9 cellular contexts compared by ENCODE assay signal in the genomic region with DNA sequence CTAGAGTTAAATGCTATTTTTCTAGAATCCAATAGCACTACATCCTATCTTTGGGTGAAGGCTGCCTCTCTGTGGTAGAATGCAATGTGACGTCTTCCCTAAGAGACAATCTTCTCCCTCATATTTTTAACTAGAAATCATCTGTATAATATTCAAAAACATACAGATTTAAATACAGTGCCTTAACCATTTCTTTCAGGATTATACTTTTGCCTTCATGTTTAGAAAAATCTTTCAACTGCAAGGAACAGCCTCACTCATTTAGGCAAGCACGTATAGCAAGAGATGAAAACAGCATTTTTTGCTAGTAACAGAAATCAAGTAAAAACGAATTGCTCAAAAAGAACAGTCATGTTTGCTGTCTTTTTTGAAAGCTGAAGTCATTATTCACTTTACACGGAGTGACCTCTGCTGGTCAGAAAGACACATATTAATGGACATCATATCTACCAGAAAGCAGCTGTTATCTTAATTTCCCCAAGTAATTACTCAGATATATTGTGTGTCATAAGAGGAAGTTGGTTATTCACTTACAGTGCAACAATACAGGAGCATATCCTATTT.
DNase-seq lines count a peak whose midpoint lies in the region; ATAC-seq and TF ChIP-seq lines count a peak whose summit lies in the region.
"Had no signal": no experiment of that assay in that cellular context is flagged by ENCODE, and none has a peak within 500 bp of the region (broad histone marks: within the 10 kb centered on the region; RNA-seq: fewer than 3 reads in every experiment).

No MANE protein-coding gene starts in this region.

- ATAC-seq in gastroesophageal sphincter (no peak), GM19397 (IDR thresholded peaks at IDR 0.05; ENCODE audit: unreplicated experiment) (no peak)

- H2AFZ ChIP-seq in MM.1S (ENCODE audit: low read length), result no peak overlapping the region

- WGBS in liver, result 11% methylated on average over 4 of the region's 4 CpGs
- 9 to 13% methylated on average over 4 of the region's 4 CpGs for WGBS in gastroesophageal sphincter (ENCODE audit: low coverage in 1 of 2), 2 donors

- peak; percentile 35 for TF ChIP-seq CTCF in MM.1S (IDR thresholded peaks at IDR 0.05; ENCODE audit: low read length)
- peak; percentile 75 for TF ChIP-seq CTCF in VCaP (conservative IDR thresholded peaks at IDR 0.05)
- peak; percentile 41 for TF ChIP-seq CTCF in liver (IDR thresholded peaks at IDR 0.05; ENCODE audit: low read depth, low read length, missing input control)
- TF ChIP-seq CTCF in gastroesophageal sphincter (IDR thresholded peaks at IDR 0.05), result peak in 1 of 4 experiments; percentile 9

- peak; percentile 81 to 82 for TF ChIP-seq RAD21 in liver (IDR thresholded peaks at IDR 0.05)

- H3K4me3 ChIP-seq in MM.1S (ENCODE audit: low read length) (no peak overlapping the region), liver (ENCODE audit: low read depth in 1 of 3, low read length in 3 of 3) (no peak overlapping the region), H7 (ENCODE audit: insufficient read depth, low read depth, low read length) (no peak overlapping the region), gastroesophageal sphincter (no peak overlapping the region)

- no peaks in the 10 kb centered on the region for H3K79me2 ChIP-seq in MM.1S (ENCODE audit: low read length)

- no peak overlapping the region for H3K4me2 ChIP-seq in MM.1S (ENCODE audit: low read depth, low read length)

- H3K9ac ChIP-seq in MM.1S (ENCODE audit: low read length), result no peak overlapping the region
- no peak overlapping the region for H3K9ac ChIP-seq in liver (ENCODE audit: low read depth in 1 of 2, low read length in 2 of 2)

- no peak for TF ChIP-seq EP300 in gastroesophageal sphincter (IDR thresholded peaks at IDR 0.05)

- H3K4me1 ChIP-seq in MM.1S (ENCODE audit: low read length) (no peaks in the 10 kb centered on the region), liver (ENCODE audit: control insufficient read depth in 4 of 4, insufficient read depth in 4 of 4, low read length in 3 of 4) (no peaks in the 10 kb centered on the region), gastroesophageal sphincter (no peaks in the 10 kb centered on the region)

- no peaks in the 10 kb centered on the region for H3F3A ChIP-seq in MM.1S (ENCODE audit: insufficient read depth, low read length)

- H3K27ac ChIP-seq in MM.1S (ENCODE audit: low read length) (no peak overlapping the region), VCaP (peak overlapping the region; percentile 36), liver (ENCODE audit: low read depth in 1 of 2, low read length in 2 of 2) (no peak overlapping the region), gastroesophageal sphincter (no peak overlapping the region)

- H3K9me2 ChIP-seq in MM.1S (replicated peaks; ENCODE audit: insufficient read depth, low read length), result no peaks in the 10 kb centered on the region

- DNase-seq in COLO829 (ENCODE audit: low spot score) (peak; percentile 19), MM.1S (peak; percentile 15), H7 (no peak)
- no peak for DNase-seq in activated CD4-positive, CD25-positive, alpha-beta regulatory T cell (lab: John Stamatoyannopoulos, UW)
- DNase-seq: left cardiac atrium had no signal

- H3K27me3 ChIP-seq in MM.1S (replicated peaks; ENCODE audit: insufficient read depth, low read length) (no peaks in the 10 kb centered on the region), liver (ENCODE audit: control insufficient read depth in 4 of 4, insufficient read depth in 4 of 4, low read length in 3 of 4) (no peaks in the 10 kb centered on the region), H7 (ENCODE audit: control insufficient read depth, insufficient read depth, low read length) (no peaks in the 10 kb centered on the region), gastroesophageal sphincter (no peaks in the 10 kb centered on the region)

- H3K36me3 ChIP-seq in MM.1S (replicated peaks; ENCODE audit: insufficient read depth, low read length) (no peaks in the 10 kb centered on the region), liver (ENCODE audit: control insufficient read depth in 4 of 4, insufficient read depth in 3 of 4, low read depth in 1 of 4, low read length in 3 of 4) (no peaks in the 10 kb centered on the region), H7 (replicated peaks; ENCODE audit: control insufficient read depth, insufficient read depth, low read length) (no peaks in the 10 kb centered on the region), gastroesophageal sphincter (no peaks in the 10 kb centered on the region)

- TF ChIP-seq POLR2A in gastroesophageal sphincter (IDR thresholded peaks at IDR 0.05), result no peak

- H4K20me1 ChIP-seq in MM.1S (ENCODE audit: insufficient read depth, low read length), result no peaks in the 10 kb centered on the region

- H3K9me3 ChIP-seq in MM.1S (replicated peaks; ENCODE audit: insufficient read depth, low read length) (no peaks in the 10 kb centered on the region), liver (ENCODE audit: control insufficient read depth in 4 of 4, low read length in 3 of 4) (no peaks in the 10 kb centered on the region), gastroesophageal sphincter (no peaks in the 10 kb centered on the region)

TF ChIP-seq in liver, 16 proteins besides CTCF, POLR2A, EP300 and RAD21:
- TF ChIP-seq SP1 (IDR thresholded peaks at IDR 0.05) (no peak), FOXA1 (IDR thresholded peaks at IDR 0.05) (no peak), GABPA (IDR thresholded peaks at IDR 0.05 in 1 of 2, conservative IDR thresholded peaks at IDR 0.05 in 1 of 2) (no peak), NR2F2 (IDR thresholded peaks at IDR 0.05) (no peak), JUND (IDR thresholded peaks at IDR 0.05) (no peak), YY1 (IDR thresholded peaks at IDR 0.05) (no peak), RXRA (IDR thresholded peaks at IDR 0.05) (no peak), TAF1 (conservative IDR thresholded peaks at IDR 0.05) (no peak), EGR1 (IDR thresholded peaks at IDR 0.05; ENCODE audit: low read depth in 2 of 2) (no peak), HNF4A (conservative IDR thresholded peaks at IDR 0.05) (no peak), HNF4G (IDR thresholded peaks at IDR 0.05) (no peak), FOXA2 (IDR thresholded peaks at IDR 0.05) (no peak)
- TF ChIP-seq, protein P1, sequence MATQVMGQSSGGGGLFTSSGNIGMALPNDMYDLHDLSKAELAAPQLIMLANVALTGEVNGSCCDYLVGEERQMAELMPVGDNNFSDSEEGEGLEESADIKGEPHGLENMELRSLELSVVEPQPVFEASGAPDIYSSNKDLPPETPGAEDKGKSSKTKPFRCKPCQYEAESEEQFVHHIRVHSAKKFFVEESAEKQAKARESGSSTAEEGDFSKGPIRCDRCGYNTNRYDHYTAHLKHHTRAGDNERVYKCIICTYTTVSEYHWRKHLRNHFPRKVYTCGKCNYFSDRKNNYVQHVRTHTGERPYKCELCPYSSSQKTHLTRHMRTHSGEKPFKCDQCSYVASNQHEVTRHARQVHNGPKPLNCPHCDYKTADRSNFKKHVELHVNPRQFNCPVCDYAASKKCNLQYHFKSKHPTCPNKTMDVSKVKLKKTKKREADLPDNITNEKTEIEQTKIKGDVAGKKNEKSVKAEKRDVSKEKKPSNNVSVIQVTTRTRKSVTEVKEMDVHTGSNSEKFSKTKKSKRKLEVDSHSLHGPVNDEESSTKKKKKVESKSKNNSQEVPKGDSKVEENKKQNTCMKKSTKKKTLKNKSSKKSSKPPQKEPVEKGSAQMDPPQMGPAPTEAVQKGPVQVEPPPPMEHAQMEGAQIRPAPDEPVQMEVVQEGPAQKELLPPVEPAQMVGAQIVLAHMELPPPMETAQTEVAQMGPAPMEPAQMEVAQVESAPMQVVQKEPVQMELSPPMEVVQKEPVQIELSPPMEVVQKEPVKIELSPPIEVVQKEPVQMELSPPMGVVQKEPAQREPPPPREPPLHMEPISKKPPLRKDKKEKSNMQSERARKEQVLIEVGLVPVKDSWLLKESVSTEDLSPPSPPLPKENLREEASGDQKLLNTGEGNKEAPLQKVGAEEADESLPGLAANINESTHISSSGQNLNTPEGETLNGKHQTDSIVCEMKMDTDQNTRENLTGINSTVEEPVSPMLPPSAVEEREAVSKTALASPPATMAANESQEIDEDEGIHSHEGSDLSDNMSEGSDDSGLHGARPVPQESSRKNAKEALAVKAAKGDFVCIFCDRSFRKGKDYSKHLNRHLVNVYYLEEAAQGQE (IDR thresholded peaks at IDR 0.05), result no peak
- TF ChIP-seq, protein P2, sequence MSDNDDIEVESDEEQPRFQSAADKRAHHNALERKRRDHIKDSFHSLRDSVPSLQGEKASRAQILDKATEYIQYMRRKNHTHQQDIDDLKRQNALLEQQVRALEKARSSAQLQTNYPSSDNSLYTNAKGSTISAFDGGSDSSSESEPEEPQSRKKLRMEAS (IDR thresholded peaks at IDR 0.05), result no peak
- TF ChIP-seq, protein P3, sequence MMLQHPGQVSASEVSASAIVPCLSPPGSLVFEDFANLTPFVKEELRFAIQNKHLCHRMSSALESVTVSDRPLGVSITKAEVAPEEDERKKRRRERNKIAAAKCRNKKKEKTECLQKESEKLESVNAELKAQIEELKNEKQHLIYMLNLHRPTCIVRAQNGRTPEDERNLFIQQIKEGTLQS (IDR thresholded peaks at IDR 0.05), result no peak
- TF ChIP-seq, protein P4, sequence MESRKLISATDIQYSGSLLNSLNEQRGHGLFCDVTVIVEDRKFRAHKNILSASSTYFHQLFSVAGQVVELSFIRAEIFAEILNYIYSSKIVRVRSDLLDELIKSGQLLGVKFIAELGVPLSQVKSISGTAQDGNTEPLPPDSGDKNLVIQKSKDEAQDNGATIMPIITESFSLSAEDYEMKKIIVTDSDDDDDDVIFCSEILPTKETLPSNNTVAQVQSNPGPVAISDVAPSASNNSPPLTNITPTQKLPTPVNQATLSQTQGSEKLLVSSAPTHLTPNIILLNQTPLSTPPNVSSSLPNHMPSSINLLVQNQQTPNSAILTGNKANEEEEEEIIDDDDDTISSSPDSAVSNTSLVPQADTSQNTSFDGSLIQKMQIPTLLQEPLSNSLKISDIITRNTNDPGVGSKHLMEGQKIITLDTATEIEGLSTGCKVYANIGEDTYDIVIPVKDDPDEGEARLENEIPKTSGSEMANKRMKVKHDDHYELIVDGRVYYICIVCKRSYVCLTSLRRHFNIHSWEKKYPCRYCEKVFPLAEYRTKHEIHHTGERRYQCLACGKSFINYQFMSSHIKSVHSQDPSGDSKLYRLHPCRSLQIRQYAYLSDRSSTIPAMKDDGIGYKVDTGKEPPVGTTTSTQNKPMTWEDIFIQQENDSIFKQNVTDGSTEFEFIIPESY (IDR thresholded peaks at IDR 0.05), result no peak

Comparison
In these comparisons a context has a peak if more than half of its experiments do, and no peak if none do; other contexts are left out.
1. DNase-seq: peak in COLO829 (single experiment) and MM.1S (single experiment); none in H7 (single experiment) and activated CD4-positive, CD25-positive, alpha-beta regulatory T cell (0 of 4).